In genomic region chr9:91212592-91213243, GRCh38 we compare ENCODE assay signal across 1 cellular context.
TF ChIP-seq lines count a peak whose summit lies in the region.

No MANE protein-coding gene starts in this region.

TF ChIP-seq in GM23338, 12 proteins besides CTCF, POLR2A, EP300 and RAD21 (continued from another document):
- TF ChIP-seq ZNF462 (CRISPR knock-in tag; IDR thresholded peaks at IDR 0.05) (no peak), POLR2AphosphoS5 (IDR thresholded peaks at IDR 0.05; ENCODE audit: low read depth) (no peak), ZNF331 (CRISPR knock-in tag; IDR thresholded peaks at IDR 0.05; ENCODE audit: low read depth) (no peak), NANOG (IDR thresholded peaks at IDR 0.05; ENCODE audit: borderline replicate concordance) (no peak), JUNB (IDR thresholded peaks at IDR 0.05; ENCODE audit: unreplicated experiment) (no peak)
